8 cellular contexts compared by ENCODE assay signal in the genomic region with DNA sequence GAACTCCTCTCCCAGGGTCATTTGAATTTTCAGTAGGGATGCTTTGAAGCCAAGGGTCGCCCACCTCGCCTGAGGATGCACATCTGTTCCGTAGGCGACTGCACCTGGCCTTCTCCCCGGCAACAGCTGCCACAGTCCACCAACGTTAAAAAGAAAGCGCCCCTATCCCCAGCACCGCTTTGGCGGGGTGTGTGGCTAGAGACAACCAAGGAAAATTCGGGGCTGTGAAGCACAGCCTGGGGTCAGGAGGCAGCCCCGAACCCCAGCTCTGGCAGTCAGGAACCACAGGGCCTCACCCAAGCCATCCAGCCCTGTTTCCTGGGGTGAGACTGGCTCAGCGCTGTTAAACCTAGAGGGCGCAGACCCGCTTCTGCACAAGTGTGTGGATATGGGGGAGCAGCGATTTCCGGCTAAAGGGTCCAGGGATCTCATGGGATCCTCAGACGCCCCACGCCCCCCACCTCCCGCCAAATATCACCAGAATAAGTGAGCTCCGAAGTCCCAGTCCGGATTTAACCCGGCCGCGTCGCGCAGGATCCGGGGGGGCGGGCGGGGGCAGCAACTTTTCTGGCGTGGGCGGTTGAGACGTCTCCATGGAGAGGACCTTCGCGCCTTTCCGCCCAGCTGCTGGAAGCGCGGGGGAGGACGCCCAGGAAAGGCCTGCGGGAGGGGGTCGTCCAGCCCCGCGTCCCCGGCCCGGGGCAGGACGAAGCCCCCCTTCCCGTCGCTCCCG. TPM values are rescaled to one million over a fixed set of nuclear protein-coding genes. Genes with fewer than 3 reads are reported as not detected.
DNase-seq lines count a peak whose midpoint lies in the region; ATAC-seq, FAIRE-seq and TF ChIP-seq lines count a peak whose summit lies in the region.

No MANE protein-coding gene starts in this region.

- TF ChIP-seq CTCF in hepatocyte (IDR thresholded peaks at IDR 0.05; ENCODE audit: poor library complexity): no peak

- peak overlapping the region; percentile 90 for H3K4me3 ChIP-seq in hepatocyte
- peak overlapping the region; percentile 68 to 76 for H3K4me3 ChIP-seq in small intestine (ENCODE audit: low read depth in 1 of 2, low read length in 2 of 2)

- H3K36me3 Mint-ChIP-seq in activated naive CD8-positive, alpha-beta T cell treated with anti-CD3 and anti-CD28 coated beads, Interleukin-2, amount 50 U/mL, for 24 hours (ENCODE audit: low read depth): peaks cover 28% of the 10 kb centered on the region

- H3K9me3 Mint-ChIP-seq in activated naive CD8-positive, alpha-beta T cell treated with anti-CD3 and anti-CD28 coated beads, Interleukin-2, amount 50 U/mL, for 24 hours: no peaks in the 10 kb centered on the region

- peak overlapping the region; percentile 62 for H3K27ac ChIP-seq in hepatocyte
- H3K27ac ChIP-seq in small intestine (ENCODE audit: low read depth in 1 of 2, low read length in 1 of 2): peak overlapping the region in 1 of 2 donors; percentile 83

- peak overlapping the region; percentile 76 for H3K27ac Mint-ChIP-seq in activated naive CD8-positive, alpha-beta T cell treated with anti-CD3 and anti-CD28 coated beads, Interleukin-2, amount 50 U/mL, for 24 hours

- no peak for DNase-seq in activated CD4-positive, CD25-positive, alpha-beta regulatory T cell treated with anti-CD3 and anti-CD28 coated beads, Interleukin-2, amount 50 U/mL, for 72 hours
- peak; percentile 84 for DNase-seq in NCI-H69 (lab: John Stamatoyannopoulos, UW)
- peak; percentile 48 for DNase-seq in activated naive CD8-positive, alpha-beta T cell treated with anti-CD3 and anti-CD28 coated beads, Interleukin-2, amount 50 U/mL, for 24 hours
- peak; percentile 49 for DNase-seq in hepatocyte (ENCODE audit: low spot score)
- peak; percentile 35 for DNase-seq in small intestine
- no peak for DNase-seq in NCI-H1694 (lab: John Stamatoyannopoulos, UW)

- H3K9me2 ChIP-seq in hepatocyte (replicated peaks; ENCODE audit: insufficient read depth): no peaks in the 10 kb centered on the region

- H4K20me1 ChIP-seq in hepatocyte (ENCODE audit: insufficient read depth, poor library complexity, severe bottlenecking): no peaks in the 10 kb centered on the region

- WGBS in hepatocyte (ENCODE audit: low lambda C conversion rate, missing lambda C conversion rate): 51% methylated on average over 18 of the region's 48 CpGs
- WGBS in small intestine, 3 donors: 3 to 9% (median 6%) methylated on average over 35 to 48 of the region's 48 CpGs

- peak overlapping the region; percentile 98 for H2AFZ ChIP-seq in hepatocyte

- peak overlapping the region; percentile 84 for H3K4me3 Mint-ChIP-seq in activated naive CD8-positive, alpha-beta T cell treated with anti-CD3 and anti-CD28 coated beads, Interleukin-2, amount 50 U/mL, for 24 hours

- H3K27me3 ChIP-seq in hepatocyte (no peaks in the 10 kb centered on the region), small intestine (ENCODE audit: control insufficient read depth in 2 of 2, insufficient read depth in 2 of 2, low read length in 2 of 2) (no peaks in the 10 kb centered on the region)

- H3K9me3 ChIP-seq in hepatocyte (ENCODE audit: low read depth): no peaks in the 10 kb centered on the region
- no peaks in the 10 kb centered on the region for H3K9me3 ChIP-seq in small intestine (ENCODE audit: control insufficient read depth, low read depth)

- peaks cover 8% of the 10 kb centered on the region for H3K4me1 ChIP-seq in hepatocyte (ENCODE audit: insufficient read depth)
- H3K4me1 ChIP-seq in small intestine (ENCODE audit: control insufficient read depth in 2 of 2, insufficient read depth in 1 of 2, low read depth in 1 of 2, low read length in 1 of 2): peaks cover 0 to 7% of the 10 kb centered on the region in 2 donors

- H3K27me3 Mint-ChIP-seq in activated naive CD8-positive, alpha-beta T cell treated with anti-CD3 and anti-CD28 coated beads, Interleukin-2, amount 50 U/mL, for 24 hours: peaks cover 2% of the 10 kb centered on the region

- H3K4me1 Mint-ChIP-seq in activated naive CD8-positive, alpha-beta T cell treated with anti-CD3 and anti-CD28 coated beads, Interleukin-2, amount 50 U/mL, for 24 hours: peaks cover 26% of the 10 kb centered on the region

- FAIRE-seq in small intestine (lab: Jason Lieb, UNC): no peak

- H3K36me3 ChIP-seq in hepatocyte (replicated peaks; ENCODE audit: insufficient read depth, low read depth): no peaks in the 10 kb centered on the region
- no peaks in the 10 kb centered on the region for H3K36me3 ChIP-seq in small intestine (ENCODE audit: control insufficient read depth in 2 of 2, insufficient read depth in 2 of 2, low read length in 2 of 2)

- H3K4me2 ChIP-seq in hepatocyte: peak overlapping the region; percentile 92

- peaks cover 24% of the 10 kb centered on the region for H3K79me2 ChIP-seq in hepatocyte

- ATAC-seq in activated CD4-positive, CD25-positive, alpha-beta regulatory T cell treated with anti-CD3 and anti-CD28 coated beads, Interleukin-2, amount 50 U/mL, for 24 hours: peak; percentile 6 to 14
- peak; percentile 34 for ATAC-seq in HG02884 (IDR thresholded peaks at IDR 0.05; ENCODE audit: unreplicated experiment)
- ATAC-seq in activated naive CD8-positive, alpha-beta T cell treated with anti-CD3 and anti-CD28 coated beads, Interleukin-2, amount 50 U/mL, for 24 hours: peak; percentile 29

RNA-seq across cellular contexts. Expression of gene ZC3HAV1L, which starts 0.8 kb away (rescaled TPM):
- total RNA-seq in hepatocyte: 29.0 and 29.9 TPM in 2 replicates
- polyA plus RNA-seq in hepatocyte (10.3 and 11.6 TPM in 2 replicates), small intestine (1 to 10 TPM in 1 of 3 donors, not detected in 2; 1.7 TPM)

RNA-seq across cellular contexts. Expression of gene KIAA1549, which starts 53.8 kb away (rescaled TPM):
- 5.7 and 7.3 TPM in 2 replicates for total RNA-seq in hepatocyte
- polyA plus RNA-seq in hepatocyte (2.8 and 3.4 TPM in 2 replicates), small intestine (1 to 10 TPM in 1 of 3 donors, under 1 TPM in 2; under 0.01 to 2.1 (median 0.27) TPM)

Comparison
In these comparisons a context has a peak if more than half of its experiments do, and no peak if none do; other contexts are left out.
1. DNase-seq: peak in NCI-H69 (single experiment), activated naive CD8-positive, alpha-beta T cell treated with anti-CD3 and anti-CD28 coated beads, Interleukin-2, amount 50 U/mL, for 24 hours (single experiment), hepatocyte (single experiment) and small intestine (single experiment); none in activated CD4-positive, CD25-positive, alpha-beta regulatory T cell treated with anti-CD3 and anti-CD28 coated beads, Interleukin-2, amount 50 U/mL, for 72 hours (single experiment) and NCI-H1694 (single experiment).
2. Peak in every context shown above with its lines, with median percentiles within 50 percentile points of each other: ATAC-seq.